13 cellular contexts compared by ENCODE assay signal in genomic region chr21:44049606-44050005, GRCh38. TPM values are rescaled to one million over a fixed set of nuclear protein-coding genes. Genes with fewer than 3 reads are reported as not detected.
DNase-seq lines count a peak whose midpoint lies in the region; ATAC-seq and TF ChIP-seq lines count a peak whose summit lies in the region.
"Had no signal": no experiment of that assay in that cellular context is flagged by ENCODE, and none has a peak within 500 bp of the region (broad histone marks: within the 10 kb centered on the region; RNA-seq: fewer than 3 reads in every experiment).

No MANE protein-coding gene starts in this region.

- H3K9me3 ChIP-seq in CD4-positive, alpha-beta T cell (ENCODE audit: control insufficient read depth, low read length): no peaks in the 10 kb centered on the region
- no peaks in the 10 kb centered on the region for H3K9me3 ChIP-seq in neural progenitor cell (ENCODE audit: low read depth)
- H3K9me3 ChIP-seq: colonic mucosa, prostate gland had no signal

- H3K9ac ChIP-seq in neural progenitor cell: no peak overlapping the region

- DNase-seq in CD4-positive, alpha-beta T cell: no peak
- DNase-seq in T-cell: no peak
- no peak for DNase-seq in endothelial cell (ENCODE audit: low spot score)
- no peak for DNase-seq in neural progenitor cell (ENCODE audit: low spot score)
- no peak for DNase-seq in Ammon's horn (ENCODE audit: low spot score)
- no peak for DNase-seq in SW480 (ENCODE audit: low spot score)
- no peak for DNase-seq in GM13977 (ENCODE audit: low spot score)
- DNase-seq: colonic mucosa, midbrain, NCI-H82, T-helper 9 cell had no signal

- no peak overlapping the region for H3K27ac ChIP-seq in CD4-positive, alpha-beta T cell (ENCODE audit: low read depth, low read length)
- no peak overlapping the region for H3K27ac ChIP-seq in neural progenitor cell
- H3K27ac ChIP-seq: colonic mucosa, prostate gland had no signal

- no peak overlapping the region for H2AFZ ChIP-seq in neural progenitor cell (replicated peaks)

- no peak overlapping the region for H3K4me3 ChIP-seq in neural progenitor cell
- H3K4me3 ChIP-seq: colonic mucosa, prostate gland had no signal

- no peak for ATAC-seq in CD4-positive, alpha-beta T cell (ENCODE audit: poor library complexity)
- ATAC-seq in T-cell (replicated peaks in 1 of 4): no peak

- in situ Hi-C loops in GM13977 (cut with MboI; ENCODE audit: low pct_unique_long_range_greater_than_20kb, low sequenced_read_pairs, unreplicated experiment): no loop called here

- H3K4me1 ChIP-seq in neural progenitor cell: peaks cover 9% of the 10 kb centered on the region

- intact Hi-C loops in CD4-positive, alpha-beta T cell (cut with DNase I, micrococcal nuclease): no loop called here

- no peaks in the 10 kb centered on the region for H3K27me3 ChIP-seq in CD4-positive, alpha-beta T cell (ENCODE audit: control insufficient read depth, insufficient read depth, low read length)
- no peaks in the 10 kb centered on the region for H3K27me3 ChIP-seq in neural progenitor cell
- H3K27me3 ChIP-seq: colonic mucosa had no signal

- H3K36me3 ChIP-seq in neural progenitor cell: no peaks in the 10 kb centered on the region
- H3K36me3 ChIP-seq: prostate gland had no signal

- no peak overlapping the region for H3K4me3 Mint-ChIP-seq in CD4-positive, alpha-beta T cell
- H3K4me3 Mint-ChIP-seq in T-cell: no peak overlapping the region
- H3K4me3 Mint-ChIP-seq in endothelial cell (ENCODE audit: unreplicated experiment): peak overlapping the region; percentile 25
- H3K4me3 Mint-ChIP-seq in neural progenitor cell: no peak overlapping the region
- H3K4me3 Mint-ChIP-seq: type B pancreatic cell had no signal

- peaks cover 15% of the 10 kb centered on the region for H3K4me1 Mint-ChIP-seq in CD4-positive, alpha-beta T cell (ENCODE audit: low read depth)
- peaks cover 19 to 26% (median 25%) of the 10 kb centered on the region in 3 donors for H3K4me1 Mint-ChIP-seq in T-cell
- H3K4me1 Mint-ChIP-seq in endothelial cell (ENCODE audit: unreplicated experiment): peaks cover 9% of the 10 kb centered on the region
- H3K4me1 Mint-ChIP-seq in neural progenitor cell: peaks cover 4% of the 10 kb centered on the region

- H3K79me2 ChIP-seq in neural progenitor cell (ENCODE audit: low read depth): peaks cover 42% of the 10 kb centered on the region

- no peaks in the 10 kb centered on the region for H3K27me3 Mint-ChIP-seq in CD4-positive, alpha-beta T cell
- no peaks in the 10 kb centered on the region for H3K27me3 Mint-ChIP-seq in T-cell
- H3K27me3 Mint-ChIP-seq in endothelial cell (ENCODE audit: unreplicated experiment): no peaks in the 10 kb centered on the region
- no peaks in the 10 kb centered on the region for H3K27me3 Mint-ChIP-seq in neural progenitor cell (ENCODE audit: insufficient read depth, low read depth)
- H3K27me3 Mint-ChIP-seq: type B pancreatic cell had no signal

- H3K27ac Mint-ChIP-seq in CD4-positive, alpha-beta T cell: peak overlapping the region; percentile 27
- peak overlapping the region; percentile 66 to 72 for H3K27ac Mint-ChIP-seq in T-cell
- no peak overlapping the region for H3K27ac Mint-ChIP-seq in endothelial cell (ENCODE audit: unreplicated experiment)
- peak overlapping the region; percentile 57 for H3K27ac Mint-ChIP-seq in neural progenitor cell
- H3K27ac Mint-ChIP-seq: type B pancreatic cell had no signal

- H4K20me1 ChIP-seq in neural progenitor cell (ENCODE audit: low read depth): peaks cover 25% of the 10 kb centered on the region

- no peaks in the 10 kb centered on the region for H3F3A ChIP-seq in neural progenitor cell (ENCODE audit: low read depth)

- POLR2A ChIA-PET in CD4-positive, alpha-beta T cell (lab: Charles Lee): interaction anchor here (1.7 kb wide), 1 partner anchor 34 kb away, joined by 4 read pairs; no protein-coding TSS in a partner anchor
- POLR2A ChIA-PET in T-cell (lab: Charles Lee): interaction anchor here (0.6 to 1.0 kb wide), 3 partner anchors 27 to 44 kb away, joined by 4 to 11 read pairs (median 5); no protein-coding TSS in a partner anchor

- CTCF ChIA-PET in CD4-positive, alpha-beta T cell (lab: Charles Lee): no interaction called here
- CTCF ChIA-PET in T-cell (lab: Charles Lee): interaction anchor here in 1 of 2 donors (0.6 kb wide), 1 partner anchor 460 kb away, joined by 4 read pairs; no protein-coding TSS in a partner anchor

- H3K4me2 ChIP-seq in neural progenitor cell: no peak overlapping the region

- H3K36me3 Mint-ChIP-seq in CD4-positive, alpha-beta T cell (ENCODE audit: low read depth): peaks cover 84% of the 10 kb centered on the region
- H3K36me3 Mint-ChIP-seq in T-cell (peaks cover 33% of the 10 kb centered on the region), endothelial cell (ENCODE audit: low read depth, unreplicated experiment) (peaks cover 14% of the 10 kb centered on the region), neural progenitor cell (peaks cover 11% of the 10 kb centered on the region)

- H3K9me3 Mint-ChIP-seq in CD4-positive, alpha-beta T cell: no peaks in the 10 kb centered on the region
- no peaks in the 10 kb centered on the region for H3K9me3 Mint-ChIP-seq in T-cell
- no peaks in the 10 kb centered on the region for H3K9me3 Mint-ChIP-seq in endothelial cell (ENCODE audit: unreplicated experiment)
- H3K9me3 Mint-ChIP-seq in neural progenitor cell: no peaks in the 10 kb centered on the region
- H3K9me3 Mint-ChIP-seq: type B pancreatic cell had no signal

- TF ChIP-seq CTCF in CD4-positive, alpha-beta T cell (IDR thresholded peaks at IDR 0.05): no peak
- TF ChIP-seq CTCF in endothelial cell (IDR thresholded peaks at IDR 0.05; ENCODE audit: unreplicated experiment): no peak
- TF ChIP-seq CTCF in neural progenitor cell (IDR thresholded peaks at IDR 0.05): no peak
- no peak for TF ChIP-seq CTCF in GM13977 (IDR thresholded peaks at IDR 0.05; ENCODE audit: extremely low read depth, insufficient read depth, missing control alignments)

RNA-seq across cellular contexts. Expression of gene TRAPPC10, which starts 37.5 kb away (rescaled TPM):
- 100 to 1,000 TPM in 1 of 2 experiments, 10 to 100 TPM in 1; 98.1 to 101 TPM for total RNA-seq in CD4-positive, alpha-beta T cell
- 100 to 1,000 TPM in 2 of 5 donors, 10 to 100 TPM in 3; 82.5 to 144 (median 92.2) TPM for total RNA-seq in T-cell
- total RNA-seq in endothelial cell (ENCODE audit: unreplicated experiment): 28.4 TPM
- total RNA-seq in neural progenitor cell (ENCODE audit: low replicate concordance): 19.8 and 23.2 TPM in 2 replicates

RNA-seq across cellular contexts. Expression of gene PWP2, which starts 57.6 kb away (rescaled TPM):
- total RNA-seq in CD4-positive, alpha-beta T cell: 10 to 100 TPM; 38.0 to 40.6 TPM
- total RNA-seq in T-cell (10 to 100 TPM in 4 of 5 donors, 1 to 10 TPM in 1; 8.9 to 39.3 (median 12.3) TPM), endothelial cell (ENCODE audit: unreplicated experiment) (11.0 TPM), neural progenitor cell (ENCODE audit: low replicate concordance) (6.9 and 9.8 TPM in 2 replicates)
